Comparison of ENCODE assay signal across 9 cellular contexts in the genomic region with DNA sequence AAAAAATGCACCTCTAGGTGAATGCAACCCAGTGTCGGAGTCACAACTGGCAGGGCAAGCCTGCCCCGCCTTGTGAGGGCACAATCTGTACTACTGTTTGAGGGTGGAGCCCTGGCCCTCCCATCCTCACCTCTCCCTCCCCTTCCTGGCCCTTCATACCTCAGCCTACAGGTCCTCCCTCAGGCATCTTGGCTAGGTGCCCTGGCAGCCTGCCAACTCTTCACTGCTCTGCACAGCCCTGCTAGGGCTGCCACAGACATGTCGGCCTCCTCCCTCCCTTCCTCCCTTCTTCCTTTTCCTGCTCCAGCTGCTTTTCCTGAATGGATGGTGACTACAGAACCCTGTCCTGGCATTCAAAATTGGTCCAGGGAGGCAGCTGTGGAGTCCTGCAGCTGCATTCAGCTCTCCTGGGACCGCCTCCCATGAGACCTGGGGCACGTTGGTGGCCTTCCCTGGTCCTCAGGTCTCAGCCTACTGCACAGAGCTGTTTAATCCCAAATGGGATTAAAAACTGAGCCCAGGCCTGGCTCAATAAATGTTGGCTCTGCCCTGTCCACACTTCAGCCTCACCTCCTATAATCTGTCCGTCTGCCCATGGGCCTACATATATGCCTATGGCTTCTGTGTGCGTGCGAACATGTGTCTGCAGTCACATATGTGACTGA. TPM values are rescaled to one million over a fixed set of nuclear protein-coding genes. Genes with fewer than 3 reads are reported as not detected.
DNase-seq lines count a peak whose midpoint lies in the region; ATAC-seq and TF ChIP-seq lines count a peak whose summit lies in the region.
"Had no signal": no experiment of that assay in that cellular context is flagged by ENCODE, and none has a peak within 500 bp of the region (broad histone marks: within the 10 kb centered on the region; RNA-seq: fewer than 3 reads in every experiment).

No MANE protein-coding gene starts in this region.

- H3K36me3 ChIP-seq in BE2C (no peaks in the 10 kb centered on the region), SJCRH30 (no peaks in the 10 kb centered on the region), uterus (no peaks in the 10 kb centered on the region)

- H3K36me3 Mint-ChIP-seq in stimulated activated effector memory CD8-positive, alpha-beta T cell treated with anti-CD3 and anti-CD28 coated beads, Interleukin-12 subunit alpha, Interleukin-12 subunit beta, amount 100 ng/mL, for 72 hours, result no peaks in the 10 kb centered on the region

- H3K4me3 Mint-ChIP-seq in stimulated activated effector memory CD8-positive, alpha-beta T cell treated with anti-CD3 and anti-CD28 coated beads, Interleukin-12 subunit alpha, Interleukin-12 subunit beta, amount 100 ng/mL, for 72 hours, result no peak overlapping the region

- intact Hi-C loops in uterus (cut with DNase I; ENCODE audit: low total_unique reads), result no loop called here

- no peak for TF ChIP-seq POLR2A in uterus (IDR thresholded peaks at IDR 0.05)

- H3K9me3 ChIP-seq in BE2C, result no peaks in the 10 kb centered on the region
- H3K9me3 ChIP-seq in SJCRH30 (replicated peaks), result no peaks in the 10 kb centered on the region
- H3K9me3 ChIP-seq in uterus, result no peaks in the 10 kb centered on the region

- H3K4me3 ChIP-seq in BE2C (ENCODE audit: low read depth, low read length), result no peak overlapping the region
- no peak overlapping the region for H3K4me3 ChIP-seq in SJCRH30
- no peak overlapping the region for H3K4me3 ChIP-seq in uterus

- no peak for TF ChIP-seq CTCF in BE2C (IDR thresholded peaks at IDR 0.05; ENCODE audit: low read depth, low read length)
- TF ChIP-seq CTCF in uterus (IDR thresholded peaks at IDR 0.05), result no peak

- H3K4me1 Mint-ChIP-seq in stimulated activated effector memory CD8-positive, alpha-beta T cell treated with anti-CD3 and anti-CD28 coated beads, Interleukin-12 subunit alpha, Interleukin-12 subunit beta, amount 100 ng/mL, for 72 hours, result no peaks in the 10 kb centered on the region

- no peak overlapping the region for H3K27ac Mint-ChIP-seq in stimulated activated effector memory CD8-positive, alpha-beta T cell treated with anti-CD3 and anti-CD28 coated beads, Interleukin-12 subunit alpha, Interleukin-12 subunit beta, amount 100 ng/mL, for 72 hours

- DNase-seq in BE2C, result peak; percentile 95
- DNase-seq in NCI-H1092 (lab: John Stamatoyannopoulos, UW), result peak; percentile 80
- peak; percentile 74 to 75 for DNase-seq in SJCRH30
- DNase-seq in hypothalamus (lab: John Stamatoyannopoulos, UW), result peak in 28 of 51 donors; percentile 3 to 57 (median 26)
- DNase-seq in uterus, result peak; percentile 45 to 54
- no peak for DNase-seq in stimulated activated effector memory CD8-positive, alpha-beta T cell treated with anti-CD3 and anti-CD28 coated beads, Interleukin-12 subunit alpha, Interleukin-12 subunit beta, amount 100 ng/mL, for 72 hours (ENCODE audit: low spot score in 2 of 2)
- no peak for DNase-seq in middle frontal gyrus (ENCODE audit: extremely low spot score, low spot score)

- H3K27ac ChIP-seq in SJCRH30, result no peak overlapping the region
- H3K27ac ChIP-seq in uterus, result no peak overlapping the region

- H3K9me3 Mint-ChIP-seq in stimulated activated effector memory CD8-positive, alpha-beta T cell treated with anti-CD3 and anti-CD28 coated beads, Interleukin-12 subunit alpha, Interleukin-12 subunit beta, amount 100 ng/mL, for 72 hours, result no peaks in the 10 kb centered on the region

- ATAC-seq in stimulated activated effector memory CD8-positive, alpha-beta T cell treated with anti-CD3 and anti-CD28 coated beads, Interleukin-12 subunit alpha, Interleukin-12 subunit beta, amount 100 ng/mL, for 72 hours, result no peak
- ATAC-seq in GM21528 (IDR thresholded peaks at IDR 0.05; ENCODE audit: low FRiP score, unreplicated experiment), result no peak
- ATAC-seq: Panc1 had no signal

- no peaks in the 10 kb centered on the region for H3K27me3 ChIP-seq in BE2C
- H3K27me3 ChIP-seq in SJCRH30, result peaks cover 2% of the 10 kb centered on the region; the same call in 1 of the 2 replicates
- no peaks in the 10 kb centered on the region for H3K27me3 ChIP-seq in uterus

- H3K4me1 ChIP-seq in BE2C (peaks cover 15% of the 10 kb centered on the region), SJCRH30 (no peaks in the 10 kb centered on the region), uterus (no peaks in the 10 kb centered on the region)

RNA-seq across cellular contexts. Expression of gene CDH22, which starts 52.7 kb away (rescaled TPM):
- 0.54 TPM for polyA plus RNA-seq in BE2C (2012; ENCODE audit: insufficient read depth, insufficient read length, low read depth)
- total RNA-seq in SJCRH30 (2014; rRNA removed; shearing (Covaris generic)), result 0.06 TPM in 1 of 2 replicates, not detected in the other
- under 1 TPM in 2 of 4 donors, not detected in 2; 0.48 to 0.49 TPM for total RNA-seq in uterus

Comparison
In these comparisons a context has a peak if more than half of its experiments do, and no peak if none do; other contexts are left out.
1. DNase-seq: peak in BE2C (single experiment), NCI-H1092 (single experiment), SJCRH30 (2 of 2), hypothalamus (28 of 51) and uterus (2 of 2); none in stimulated activated effector memory CD8-positive, alpha-beta T cell treated with anti-CD3 and anti-CD28 coated beads, Interleukin-12 subunit alpha, Interleukin-12 subunit beta, amount 100 ng/mL, for 72 hours (0 of 2) and middle frontal gyrus (single experiment).